In genomic region chr14:99699861-99700260, GRCh38 we compare ENCODE assay signal across 15 cellular contexts. TPM values are rescaled to one million over a fixed set of nuclear protein-coding genes. Genes with fewer than 3 reads are reported as not detected.
DNase-seq lines count a peak whose midpoint lies in the region; ATAC-seq and TF ChIP-seq lines count a peak whose summit lies in the region.
"Had no signal": no experiment of that assay in that cellular context is flagged by ENCODE, and none has a peak within 500 bp of the region (broad histone marks: within the 10 kb centered on the region; RNA-seq: fewer than 3 reads in every experiment).

No MANE protein-coding gene starts in this region.

- no peak overlapping the region for H3K4me3 ChIP-seq in tibial nerve
- H3K4me3 ChIP-seq: BLaER1 had no signal

- no peak overlapping the region for H3K23ac ChIP-seq in H9 (ENCODE audit: insufficient read length, low read depth, low read length)

- TF ChIP-seq POLR2A in tibial nerve (IDR thresholded peaks at IDR 0.05) = no peak

- peak; percentile 5 for DNase-seq in activated CD8-positive, alpha-beta memory T cell treated with anti-CD3 and anti-CD28 coated beads for 24 hours
- DNase-seq in activated CD8-positive, alpha-beta memory T cell treated with anti-CD3 and anti-CD28 coated beads, Interleukin-2, amount 10 ng/mL, durations not matched to agents 7 days and 5 days = no peak
- DNase-seq in H9 (no peak), islet precursor cell (peak; percentile 35), posterior vena cava (ENCODE audit: low spot score) (peak; percentile 61), NCI-H69 (lab: John Stamatoyannopoulos, UW) (no peak), tibial nerve (ENCODE audit: low spot score in 2 of 2) (no peak), NK-92 (lab: John Stamatoyannopoulos, UW; ENCODE audit: unreplicated experiment) (no peak)
- DNase-seq: CD4-positive, CD25-positive, alpha-beta regulatory T cell; DMS 273 treated with DMSO at 0.1 percent for 48 hours had no signal

- no peak overlapping the region for H3K18ac ChIP-seq in H9 (ENCODE audit: insufficient read length, low read depth, low read length)

- H3K4me1 Mint-ChIP-seq in activated CD8-positive, alpha-beta memory T cell treated with anti-CD3 and anti-CD28 coated beads, Interleukin-2, amount 10 ng/mL, durations not matched to agents 7 days and 5 days = peaks cover 6% of the 10 kb centered on the region
- H3K4me1 Mint-ChIP-seq in H9 = no peaks in the 10 kb centered on the region
- H3K4me1 Mint-ChIP-seq: CD4-positive, CD25-positive, alpha-beta regulatory T cell had no signal

- intact Hi-C loops in posterior vena cava (cut with DNase I) = no loop called here

- no peak overlapping the region for H3K27ac ChIP-seq in H9 (ENCODE audit: insufficient read length, low read depth, low read length)
- H3K27ac ChIP-seq in tibial nerve = no peak overlapping the region
- H3K27ac ChIP-seq: 22Rv1, BLaER1 had no signal

- H3K4me1 ChIP-seq in H9 (ENCODE audit: insufficient read depth, low read length) (no peaks in the 10 kb centered on the region), tibial nerve (no peaks in the 10 kb centered on the region)

- H3K23me2 ChIP-seq in H9 (ENCODE audit: insufficient read length, low read depth, low read length, poor library complexity, severe bottlenecking) = no peaks in the 10 kb centered on the region

- no peak overlapping the region for H3K27ac Mint-ChIP-seq in activated CD8-positive, alpha-beta memory T cell treated with anti-CD3 and anti-CD28 coated beads, Interleukin-2, amount 10 ng/mL, durations not matched to agents 7 days and 5 days
- peak overlapping the region in 2 of 3 experiments; percentile 19 to 23; a peak in 1 of 7 replicates for H3K27ac Mint-ChIP-seq in H9
- H3K27ac Mint-ChIP-seq: CD4-positive, CD25-positive, alpha-beta regulatory T cell had no signal

- H2AFZ ChIP-seq in H9 (ENCODE audit: low read length) = no peak overlapping the region

- H3K14ac ChIP-seq in H9 (ENCODE audit: insufficient read depth, low read length) = no peak overlapping the region

- no peak for ATAC-seq in activated CD8-positive, alpha-beta memory T cell treated with anti-CD3 and anti-CD28 coated beads, Interleukin-2, amount 10 ng/mL, durations not matched to agents 7 days and 5 days
- ATAC-seq: HCT116 had no signal

- H3K9ac ChIP-seq in H9 (ENCODE audit: extremely low read depth, insufficient read length, low read length) = no peak overlapping the region
- H3K9ac ChIP-seq: BLaER1 had no signal

- H3K79me2 ChIP-seq in H9 (ENCODE audit: insufficient read depth, low read length) = no peaks in the 10 kb centered on the region

- no peak overlapping the region for H4K91ac ChIP-seq in H9 (ENCODE audit: insufficient read length, low read depth, low read length)

- H2BK120ac ChIP-seq in H9 (ENCODE audit: low read depth, low read length, poor library complexity, severe bottlenecking) = no peak overlapping the region

- no peaks in the 10 kb centered on the region for H3K27me3 ChIP-seq in H9 (ENCODE audit: insufficient read depth, low read length)
- no peaks in the 10 kb centered on the region for H3K27me3 ChIP-seq in tibial nerve
- H3K27me3 ChIP-seq: BLaER1 had no signal

- H2BK5ac ChIP-seq in H9 (ENCODE audit: insufficient read length, low read length) = no peak overlapping the region

- no peaks in the 10 kb centered on the region for H4K20me1 ChIP-seq in H9 (ENCODE audit: control insufficient read depth, insufficient read depth, insufficient read length)
- H4K20me1 ChIP-seq: BLaER1 had no signal

- no peak overlapping the region for H4K8ac ChIP-seq in H9 (replicated peaks; ENCODE audit: insufficient read length, low read depth, low read length)

- H2AK5ac ChIP-seq in H9 (ENCODE audit: insufficient read length, low read length) = no peak overlapping the region

- no peak overlapping the region for H3T11ph ChIP-seq in H9 (ENCODE audit: low read length)

- peaks cover 14% of the 10 kb centered on the region for H3K9me3 Mint-ChIP-seq in activated CD8-positive, alpha-beta memory T cell treated with anti-CD3 and anti-CD28 coated beads, Interleukin-2, amount 10 ng/mL, durations not matched to agents 7 days and 5 days (ENCODE audit: low read depth)
- peaks cover 23 to 26% of the 10 kb centered on the region in 2 experiments for H3K9me3 Mint-ChIP-seq in H9

- no peak for TF ChIP-seq CTCF in H9 (conservative IDR thresholded peaks at IDR 0.05)
- TF ChIP-seq CTCF in tibial nerve (IDR thresholded peaks at IDR 0.05) = no peak

- no peak overlapping the region for H3K56ac ChIP-seq in H9 (ENCODE audit: insufficient read length, low read depth, low read length)

- no peak overlapping the region for H4K5ac ChIP-seq in H9 (ENCODE audit: insufficient read length, low read depth, low read length)

- WGBS in H9 (ENCODE audit: extremely low coverage, insufficient read length, low lambda C conversion rate) = no CpG with 5 or more reads among the region's 16 CpGs
- WGBS in tibial nerve, 2 donors = 90 to 95% methylated on average over 16 of the region's 16 CpGs

- no peaks in the 10 kb centered on the region for H3K79me1 ChIP-seq in H9 (ENCODE audit: insufficient read depth, low read depth, low read length, poor library complexity, severe bottlenecking)

- peaks cover 23% of the 10 kb centered on the region for H3K27me3 Mint-ChIP-seq in activated CD8-positive, alpha-beta memory T cell treated with anti-CD3 and anti-CD28 coated beads, Interleukin-2, amount 10 ng/mL, durations not matched to agents 7 days and 5 days
- peaks cover 9% of the 10 kb centered on the region for H3K27me3 Mint-ChIP-seq in H9 (ENCODE audit: low read depth)

- no peak overlapping the region for H3K4me2 ChIP-seq in H9 (ENCODE audit: insufficient read depth, insufficient read length, low read length)

- no peak overlapping the region for H2BK20ac ChIP-seq in H9 (ENCODE audit: low read depth, low read length, poor library complexity, severe bottlenecking)

- TF ChIP-seq EP300 in tibial nerve (IDR thresholded peaks at IDR 0.05) = no peak

- no peak overlapping the region for H2BK15ac ChIP-seq in H9 (ENCODE audit: low read depth, low read length)

- CTCF ChIA-PET in activated CD8-positive, alpha-beta memory T cell treated with anti-CD3 and anti-CD28 coated beads, Interleukin-2, amount 10 ng/mL, durations not matched to agents 7 days and 5 days (lab: Charles Lee) = no interaction called here

- no peak overlapping the region for H3K4me3 Mint-ChIP-seq in activated CD8-positive, alpha-beta memory T cell treated with anti-CD3 and anti-CD28 coated beads, Interleukin-2, amount 10 ng/mL, durations not matched to agents 7 days and 5 days
- H3K4me3 Mint-ChIP-seq in H9 = no peak overlapping the region; a peak in 1 of 5 replicates
- H3K4me3 Mint-ChIP-seq: CD4-positive, CD25-positive, alpha-beta regulatory T cell had no signal

- H3K36me3 ChIP-seq in tibial nerve = peaks cover 0 to 12% (median 0%) of the 10 kb centered on the region in 3 donors

- H3K4ac ChIP-seq in H9 (ENCODE audit: low read depth, low read length) = no peak overlapping the region

- no peak overlapping the region for H2BK12ac ChIP-seq in H9 (ENCODE audit: insufficient read length, low read depth, low read length)

- H3K36me3 Mint-ChIP-seq in activated CD8-positive, alpha-beta memory T cell treated with anti-CD3 and anti-CD28 coated beads, Interleukin-2, amount 10 ng/mL, durations not matched to agents 7 days and 5 days = peaks cover 5% of the 10 kb centered on the region
- H3K36me3 Mint-ChIP-seq in H9 (ENCODE audit: insufficient read depth in 1 of 3, low read depth in 3 of 3) = peaks cover 14 to 24% (median 18%) of the 10 kb centered on the region in 3 experiments

- H3K9me3 ChIP-seq in H9 (ENCODE audit: control insufficient read depth, low read depth, low read length) (peaks cover 11% of the 10 kb centered on the region), tibial nerve (peaks cover 0 to 26% (median 7%) of the 10 kb centered on the region in 4 donors)

RNA-seq across cellular contexts. Expression of gene CYP46A1, which starts 15.8 kb away (rescaled TPM):
- total RNA-seq in activated CD8-positive, alpha-beta memory T cell treated with anti-CD3 and anti-CD28 coated beads, Interleukin-2, amount 10 ng/mL, durations not matched to agents 7 days and 5 days = under 1 TPM in 1 of 2 experiments, not detected in 1; 0.15 TPM
- total RNA-seq in H9 (2021) (0.59 and 0.75 TPM in 2 replicates), posterior vena cava (1 to 10 TPM; 1.3 TPM), tibial nerve (1 to 10 TPM; 1.2 to 3.7 (median 1.4) TPM)
- total RNA-seq: A673; CD4-positive, CD25-positive, alpha-beta regulatory T cell; H4 had no signal

RNA-seq across cellular contexts. Expression of gene HHIPL1, which starts 54.9 kb away (rescaled TPM):
- total RNA-seq in activated CD8-positive, alpha-beta memory T cell treated with anti-CD3 and anti-CD28 coated beads, Interleukin-2, amount 10 ng/mL, durations not matched to agents 7 days and 5 days = under 1 TPM in 1 of 2 experiments, not detected in 1; 0.09 TPM
- total RNA-seq in H9 (2021) (2.6 and 2.9 TPM in 2 replicates), posterior vena cava (10 to 100 TPM; 10.9 to 11.6 TPM), tibial nerve (1 to 10 TPM; 2.6 to 3.9 (median 3.1) TPM)
- total RNA-seq: CD4-positive, CD25-positive, alpha-beta regulatory T cell had no signal

Comparison
In these comparisons a context has a peak if more than half of its experiments do, and no peak if none do; other contexts are left out.
1. DNase-seq: peak in activated CD8-positive, alpha-beta memory T cell treated with anti-CD3 and anti-CD28 coated beads for 24 hours (single experiment), islet precursor cell (single experiment) and posterior vena cava (single experiment); none in activated CD8-positive, alpha-beta memory T cell treated with anti-CD3 and anti-CD28 coated beads, Interleukin-2, amount 10 ng/mL, durations not matched to agents 7 days and 5 days (single experiment), H9 (single experiment), NCI-H69 (single experiment), tibial nerve (0 of 2) and NK-92 (single experiment).